In the genomic region with DNA sequence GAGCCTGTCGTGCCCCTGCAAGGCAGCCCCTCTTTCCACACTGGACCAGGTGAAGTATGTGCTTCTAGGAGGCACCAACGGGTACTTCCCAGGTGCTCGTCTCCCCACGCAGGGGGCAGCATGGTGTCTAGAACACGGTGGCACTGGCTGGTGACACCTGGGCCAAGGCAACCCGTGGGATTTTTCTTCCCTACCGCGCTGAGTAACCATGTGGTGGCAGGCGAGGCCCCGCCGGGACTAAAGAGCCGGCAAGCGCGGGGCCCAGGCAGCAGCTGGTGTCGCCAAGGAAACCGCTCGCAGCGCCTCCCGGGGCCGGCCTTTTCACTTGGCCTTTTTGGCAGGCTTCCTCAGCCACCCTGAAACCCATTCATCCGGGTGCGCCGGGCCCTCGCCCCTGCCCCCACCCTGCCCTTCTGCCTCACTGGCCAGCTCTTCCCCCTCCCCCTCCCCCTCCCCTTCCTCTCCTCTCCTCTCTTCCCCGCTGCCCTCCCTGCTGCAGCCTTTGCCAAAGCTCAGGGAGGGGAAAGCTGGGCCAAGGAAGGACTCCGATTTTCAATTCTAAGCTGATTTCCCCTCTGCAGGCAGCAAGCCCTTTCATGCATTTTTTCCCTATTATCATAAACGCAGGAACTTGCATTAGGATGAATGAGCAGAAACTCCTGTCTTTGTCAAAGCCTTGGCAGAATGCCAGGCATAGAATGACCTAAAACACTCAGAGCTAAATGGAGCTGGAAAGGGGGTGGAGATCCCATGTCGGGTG, we compare ENCODE assay signal across 1 cellular context.
TF ChIP-seq lines count a peak whose summit lies in the region.

No MANE protein-coding gene starts in this region.

TF ChIP-seq in A549, 52 proteins besides CTCF, POLR2A, EP300 and RAD21 (continued from another document):
- TF ChIP-seq, protein P1, sequence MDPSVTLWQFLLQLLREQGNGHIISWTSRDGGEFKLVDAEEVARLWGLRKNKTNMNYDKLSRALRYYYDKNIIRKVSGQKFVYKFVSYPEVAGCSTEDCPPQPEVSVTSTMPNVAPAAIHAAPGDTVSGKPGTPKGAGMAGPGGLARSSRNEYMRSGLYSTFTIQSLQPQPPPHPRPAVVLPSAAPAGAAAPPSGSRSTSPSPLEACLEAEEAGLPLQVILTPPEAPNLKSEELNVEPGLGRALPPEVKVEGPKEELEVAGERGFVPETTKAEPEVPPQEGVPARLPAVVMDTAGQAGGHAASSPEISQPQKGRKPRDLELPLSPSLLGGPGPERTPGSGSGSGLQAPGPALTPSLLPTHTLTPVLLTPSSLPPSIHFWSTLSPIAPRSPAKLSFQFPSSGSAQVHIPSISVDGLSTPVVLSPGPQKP (IDR thresholded peaks at IDR 0.05; ENCODE audit: low read depth, low read length): no peak
- TF ChIP-seq RARB (CRISPR knock-in tag; IDR thresholded peaks at IDR 0.05): no peak
- TF ChIP-seq, protein P2, sequence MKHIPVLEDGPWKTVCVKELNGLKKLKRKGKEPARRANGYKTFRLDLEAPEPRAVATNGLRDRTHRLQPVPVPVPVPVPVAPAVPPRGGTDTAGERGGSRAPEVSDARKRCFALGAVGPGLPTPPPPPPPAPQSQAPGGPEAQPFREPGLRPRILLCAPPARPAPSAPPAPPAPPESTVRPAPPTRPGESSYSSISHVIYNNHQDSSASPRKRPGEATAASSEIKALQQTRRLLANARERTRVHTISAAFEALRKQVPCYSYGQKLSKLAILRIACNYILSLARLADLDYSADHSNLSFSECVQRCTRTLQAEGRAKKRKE (CRISPR knock-in tag; IDR thresholded peaks at IDR 0.05; ENCODE audit: low read depth): peak; percentile 92; the same call in 1 of the 2 replicates
- TF ChIP-seq ZC3H11A (IDR thresholded peaks at IDR 0.05): no peak
- no peak for TF ChIP-seq HOXA7 (CRISPR knock-in tag; IDR thresholded peaks at IDR 0.05)
- TF ChIP-seq, protein P3, sequence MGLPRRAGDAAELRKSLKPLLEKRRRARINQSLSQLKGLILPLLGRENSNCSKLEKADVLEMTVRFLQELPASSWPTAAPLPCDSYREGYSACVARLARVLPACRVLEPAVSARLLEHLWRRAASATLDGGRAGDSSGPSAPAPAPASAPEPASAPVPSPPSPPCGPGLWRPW (IDR thresholded peaks at IDR 0.05): no peak
- TF ChIP-seq, protein P4, sequence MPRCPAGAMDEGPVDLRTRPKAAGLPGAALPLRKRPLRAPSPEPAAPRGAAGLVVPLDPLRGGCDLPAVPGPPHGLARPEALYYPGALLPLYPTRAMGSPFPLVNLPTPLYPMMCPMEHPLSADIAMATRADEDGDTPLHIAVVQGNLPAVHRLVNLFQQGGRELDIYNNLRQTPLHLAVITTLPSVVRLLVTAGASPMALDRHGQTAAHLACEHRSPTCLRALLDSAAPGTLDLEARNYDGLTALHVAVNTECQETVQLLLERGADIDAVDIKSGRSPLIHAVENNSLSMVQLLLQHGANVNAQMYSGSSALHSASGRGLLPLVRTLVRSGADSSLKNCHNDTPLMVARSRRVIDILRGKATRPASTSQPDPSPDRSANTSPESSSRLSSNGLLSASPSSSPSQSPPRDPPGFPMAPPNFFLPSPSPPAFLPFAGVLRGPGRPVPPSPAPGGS (IDR thresholded peaks at IDR 0.05): peak; percentile 47; the same call in 1 of the 3 replicates
- TF ChIP-seq, protein P5, sequence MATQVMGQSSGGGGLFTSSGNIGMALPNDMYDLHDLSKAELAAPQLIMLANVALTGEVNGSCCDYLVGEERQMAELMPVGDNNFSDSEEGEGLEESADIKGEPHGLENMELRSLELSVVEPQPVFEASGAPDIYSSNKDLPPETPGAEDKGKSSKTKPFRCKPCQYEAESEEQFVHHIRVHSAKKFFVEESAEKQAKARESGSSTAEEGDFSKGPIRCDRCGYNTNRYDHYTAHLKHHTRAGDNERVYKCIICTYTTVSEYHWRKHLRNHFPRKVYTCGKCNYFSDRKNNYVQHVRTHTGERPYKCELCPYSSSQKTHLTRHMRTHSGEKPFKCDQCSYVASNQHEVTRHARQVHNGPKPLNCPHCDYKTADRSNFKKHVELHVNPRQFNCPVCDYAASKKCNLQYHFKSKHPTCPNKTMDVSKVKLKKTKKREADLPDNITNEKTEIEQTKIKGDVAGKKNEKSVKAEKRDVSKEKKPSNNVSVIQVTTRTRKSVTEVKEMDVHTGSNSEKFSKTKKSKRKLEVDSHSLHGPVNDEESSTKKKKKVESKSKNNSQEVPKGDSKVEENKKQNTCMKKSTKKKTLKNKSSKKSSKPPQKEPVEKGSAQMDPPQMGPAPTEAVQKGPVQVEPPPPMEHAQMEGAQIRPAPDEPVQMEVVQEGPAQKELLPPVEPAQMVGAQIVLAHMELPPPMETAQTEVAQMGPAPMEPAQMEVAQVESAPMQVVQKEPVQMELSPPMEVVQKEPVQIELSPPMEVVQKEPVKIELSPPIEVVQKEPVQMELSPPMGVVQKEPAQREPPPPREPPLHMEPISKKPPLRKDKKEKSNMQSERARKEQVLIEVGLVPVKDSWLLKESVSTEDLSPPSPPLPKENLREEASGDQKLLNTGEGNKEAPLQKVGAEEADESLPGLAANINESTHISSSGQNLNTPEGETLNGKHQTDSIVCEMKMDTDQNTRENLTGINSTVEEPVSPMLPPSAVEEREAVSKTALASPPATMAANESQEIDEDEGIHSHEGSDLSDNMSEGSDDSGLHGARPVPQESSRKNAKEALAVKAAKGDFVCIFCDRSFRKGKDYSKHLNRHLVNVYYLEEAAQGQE (IDR thresholded peaks at IDR 0.05): no peak
- peak; percentile 56; the same call in 1 of the 2 replicates for TF ChIP-seq HEYL (CRISPR knock-in tag; IDR thresholded peaks at IDR 0.05)
- TF ChIP-seq CHD2 (IDR thresholded peaks at IDR 0.05; ENCODE audit: low read length, partially characterized antibody): no peak
- no peak for TF ChIP-seq POLR2AphosphoS2 (conservative IDR thresholded peaks at IDR 0.05; ENCODE audit: low read length)
